Comparison of ENCODE assay signal across 1 cellular context in genomic region chr11:57438345-57439280, GRCh38.
TF ChIP-seq lines count a peak whose summit lies in the region.

No MANE protein-coding gene starts in this region.

TF ChIP-seq in HepG2, 621 proteins besides CTCF, POLR2A, EP300 and RAD21 (continued from another document):
- TF ChIP-seq MYPOP (CRISPR knock-in tag; IDR thresholded peaks at IDR 0.05) (no peak), ZKSCAN8 (CRISPR knock-in tag; IDR thresholded peaks at IDR 0.05; ENCODE audit: borderline replicate concordance) (no peak), TCF12 (IDR thresholded peaks at IDR 0.05) (no peak), TCF12 (CRISPR knock-in tag; IDR thresholded peaks at IDR 0.05) (no peak), ZSCAN22 (CRISPR knock-in tag; IDR thresholded peaks at IDR 0.05) (no peak), MIXL1 (CRISPR knock-in tag; IDR thresholded peaks at IDR 0.05) (peak; percentile 59), HNRNPLL (IDR thresholded peaks at IDR 0.05; ENCODE audit: low read depth, low read length, poor library complexity, severe bottlenecking) (no peak), ZNF383 (CRISPR knock-in tag; IDR thresholded peaks at IDR 0.05; ENCODE audit: borderline replicate concordance) (no peak), ZNF616 (CRISPR knock-in tag; IDR thresholded peaks at IDR 0.05; ENCODE audit: low read depth) (no peak), RFX3 (CRISPR knock-in tag; IDR thresholded peaks at IDR 0.05) (no peak), ZNF3 (CRISPR knock-in tag; IDR thresholded peaks at IDR 0.05) (no peak), ZNF556 (CRISPR knock-in tag; IDR thresholded peaks at IDR 0.05; ENCODE audit: borderline replicate concordance) (no peak), ZNF782 (CRISPR knock-in tag; IDR thresholded peaks at IDR 0.05; ENCODE audit: borderline replicate concordance) (no peak), SNAI1 (CRISPR knock-in tag; IDR thresholded peaks at IDR 0.05; ENCODE audit: borderline replicate concordance) (no peak), FOXP4 (CRISPR knock-in tag; IDR thresholded peaks at IDR 0.05) (no peak), GATAD2A (CRISPR knock-in tag; IDR thresholded peaks at IDR 0.05) (peak; percentile 56; the same call in 1 of the 2 replicates)
- TF ChIP-seq, protein P1, sequence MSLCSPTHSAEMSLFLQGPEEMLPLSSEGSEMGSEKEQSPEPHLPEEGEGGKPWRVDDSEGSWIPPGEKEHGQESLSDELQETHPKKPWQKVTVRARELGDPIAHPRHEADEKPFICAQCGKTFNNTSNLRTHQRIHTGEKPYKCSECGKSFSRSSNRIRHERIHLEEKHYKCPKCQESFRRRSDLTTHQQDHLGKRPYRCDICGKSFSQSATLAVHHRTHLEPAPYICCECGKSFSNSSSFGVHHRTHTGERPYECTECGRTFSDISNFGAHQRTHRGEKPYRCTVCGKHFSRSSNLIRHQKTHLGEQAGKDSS (CRISPR knock-in tag; IDR thresholded peaks at IDR 0.05; ENCODE audit: borderline replicate concordance, low read depth): no peak
- TF ChIP-seq, protein P2, sequence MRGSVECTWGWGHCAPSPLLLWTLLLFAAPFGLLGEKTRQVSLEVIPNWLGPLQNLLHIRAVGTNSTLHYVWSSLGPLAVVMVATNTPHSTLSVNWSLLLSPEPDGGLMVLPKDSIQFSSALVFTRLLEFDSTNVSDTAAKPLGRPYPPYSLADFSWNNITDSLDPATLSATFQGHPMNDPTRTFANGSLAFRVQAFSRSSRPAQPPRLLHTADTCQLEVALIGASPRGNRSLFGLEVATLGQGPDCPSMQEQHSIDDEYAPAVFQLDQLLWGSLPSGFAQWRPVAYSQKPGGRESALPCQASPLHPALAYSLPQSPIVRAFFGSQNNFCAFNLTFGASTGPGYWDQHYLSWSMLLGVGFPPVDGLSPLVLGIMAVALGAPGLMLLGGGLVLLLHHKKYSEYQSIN (CRISPR knock-in tag; IDR thresholded peaks at IDR 0.05; ENCODE audit: borderline replicate concordance): no peak
- TF ChIP-seq, protein P3, sequence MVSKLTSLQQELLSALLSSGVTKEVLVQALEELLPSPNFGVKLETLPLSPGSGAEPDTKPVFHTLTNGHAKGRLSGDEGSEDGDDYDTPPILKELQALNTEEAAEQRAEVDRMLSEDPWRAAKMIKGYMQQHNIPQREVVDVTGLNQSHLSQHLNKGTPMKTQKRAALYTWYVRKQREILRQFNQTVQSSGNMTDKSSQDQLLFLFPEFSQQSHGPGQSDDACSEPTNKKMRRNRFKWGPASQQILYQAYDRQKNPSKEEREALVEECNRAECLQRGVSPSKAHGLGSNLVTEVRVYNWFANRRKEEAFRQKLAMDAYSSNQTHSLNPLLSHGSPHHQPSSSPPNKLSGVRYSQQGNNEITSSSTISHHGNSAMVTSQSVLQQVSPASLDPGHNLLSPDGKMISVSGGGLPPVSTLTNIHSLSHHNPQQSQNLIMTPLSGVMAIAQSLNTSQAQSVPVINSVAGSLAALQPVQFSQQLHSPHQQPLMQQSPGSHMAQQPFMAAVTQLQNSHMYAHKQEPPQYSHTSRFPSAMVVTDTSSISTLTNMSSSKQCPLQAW (CRISPR knock-in tag; IDR thresholded peaks at IDR 0.05): no peak; the same call in 1 of the 2 replicates
- TF ChIP-seq, protein P4, sequence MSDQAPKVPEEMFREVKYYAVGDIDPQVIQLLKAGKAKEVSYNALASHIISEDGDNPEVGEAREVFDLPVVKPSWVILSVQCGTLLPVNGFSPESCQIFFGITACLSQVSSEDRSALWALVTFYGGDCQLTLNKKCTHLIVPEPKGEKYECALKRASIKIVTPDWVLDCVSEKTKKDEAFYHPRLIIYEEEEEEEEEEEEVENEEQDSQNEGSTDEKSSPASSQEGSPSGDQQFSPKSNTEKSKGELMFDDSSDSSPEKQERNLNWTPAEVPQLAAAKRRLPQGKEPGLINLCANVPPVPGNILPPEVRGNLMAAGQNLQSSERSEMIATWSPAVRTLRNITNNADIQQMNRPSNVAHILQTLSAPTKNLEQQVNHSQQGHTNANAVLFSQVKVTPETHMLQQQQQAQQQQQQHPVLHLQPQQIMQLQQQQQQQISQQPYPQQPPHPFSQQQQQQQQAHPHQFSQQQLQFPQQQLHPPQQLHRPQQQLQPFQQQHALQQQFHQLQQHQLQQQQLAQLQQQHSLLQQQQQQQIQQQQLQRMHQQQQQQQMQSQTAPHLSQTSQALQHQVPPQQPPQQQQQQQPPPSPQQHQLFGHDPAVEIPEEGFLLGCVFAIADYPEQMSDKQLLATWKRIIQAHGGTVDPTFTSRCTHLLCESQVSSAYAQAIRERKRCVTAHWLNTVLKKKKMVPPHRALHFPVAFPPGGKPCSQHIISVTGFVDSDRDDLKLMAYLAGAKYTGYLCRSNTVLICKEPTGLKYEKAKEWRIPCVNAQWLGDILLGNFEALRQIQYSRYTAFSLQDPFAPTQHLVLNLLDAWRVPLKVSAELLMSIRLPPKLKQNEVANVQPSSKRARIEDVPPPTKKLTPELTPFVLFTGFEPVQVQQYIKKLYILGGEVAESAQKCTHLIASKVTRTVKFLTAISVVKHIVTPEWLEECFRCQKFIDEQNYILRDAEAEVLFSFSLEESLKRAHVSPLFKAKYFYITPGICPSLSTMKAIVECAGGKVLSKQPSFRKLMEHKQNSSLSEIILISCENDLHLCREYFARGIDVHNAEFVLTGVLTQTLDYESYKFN (CRISPR knock-in tag; conservative IDR thresholded peaks at IDR 0.05): 0 out of 2 replicates have a peak, but pooled peaks have one; percentile 38
TF ChIP-seq in HepG2: peak in this region for 21.
